ENCODE assay signal across 8 cellular contexts in genomic region chr14:91873476-91874265, GRCh38. TPM values are rescaled to one million over a fixed set of nuclear protein-coding genes. Genes with fewer than 3 reads are reported as not detected.
A peak's percentile ranks its signal among the peaks of the same experiment; 100 is the strongest.
DNase-seq lines count a peak whose midpoint lies in the region; ATAC-seq and TF ChIP-seq lines count a peak whose summit lies in the region.

No MANE protein-coding gene starts in this region.

- H3K9me3 ChIP-seq in OCI-LY3 (ENCODE audit: insufficient read depth, low read length): peaks cover 6% of the 10 kb centered on the region; the same call in 1 of the 2 replicates
- no peaks in the 10 kb centered on the region for H3K9me3 ChIP-seq in ascending aorta

- peaks cover 8% of the 10 kb centered on the region for H3K27me3 Mint-ChIP-seq in progenitor cell of endocrine pancreas

- no peaks in the 10 kb centered on the region for H4K20me1 ChIP-seq in OCI-LY3 (ENCODE audit: insufficient read depth, low read length)

- H3K4me1 Mint-ChIP-seq in progenitor cell of endocrine pancreas (ENCODE audit: low read depth): peaks cover 62% of the 10 kb centered on the region

- H3K36me3 ChIP-seq in OCI-LY3 (replicated peaks; ENCODE audit: low read depth, low read length) (no peaks in the 10 kb centered on the region), ascending aorta (peaks cover 74 to 77% of the 10 kb centered on the region in 2 donors)

- H3K27ac ChIP-seq in OCI-LY3 (ENCODE audit: low read length): no peak overlapping the region
- H3K27ac ChIP-seq in ascending aorta: peak overlapping the region; percentile 77 to 78
- no peak overlapping the region for H3K27ac ChIP-seq in substantia nigra (ENCODE audit: low read depth, low read length, poor library complexity, severe bottlenecking)

- no peak for DNase-seq in ascending aorta (ENCODE audit: low spot score in 2 of 2)
- peak; percentile 37 for DNase-seq in stimulated activated CD4-positive, alpha-beta T cell treated with anti-CD3 and anti-CD28 coated beads, Interleukin-4, amount 100 ng/mL, for 1 hour
- no peak for DNase-seq in amniotic stem cell (lab: John Stamatoyannopoulos, UW)
- DNase-seq in progenitor cell of endocrine pancreas (ENCODE audit: low spot score, unreplicated experiment): no peak
- DNase-seq in substantia nigra (lab: John Stamatoyannopoulos, UW): no peak

- H3K27ac Mint-ChIP-seq in progenitor cell of endocrine pancreas: no peak overlapping the region

- peaks cover 10% of the 10 kb centered on the region for H3K27me3 ChIP-seq in OCI-LY3 (ENCODE audit: low read depth, low read length)
- H3K27me3 ChIP-seq in ascending aorta: no peaks in the 10 kb centered on the region

- peak overlapping the region; percentile 48 for H3K4me2 ChIP-seq in OCI-LY3 (ENCODE audit: low read length)

- TF ChIP-seq CTCF in OCI-LY3 (IDR thresholded peaks at IDR 0.05; ENCODE audit: low read depth, low read length) (no peak), ascending aorta (IDR thresholded peaks at IDR 0.05) (no peak), progenitor cell of endocrine pancreas (IDR thresholded peaks at IDR 0.05; ENCODE audit: unreplicated experiment) (no peak)

- no peak overlapping the region for H3K4me3 Mint-ChIP-seq in progenitor cell of endocrine pancreas (ENCODE audit: low read depth)

- intact Hi-C loops in ascending aorta (cut with DNase I): loop anchor here (2.0 to 5.0 kb wide), 2 partner anchors 33 to 44 kb away; no protein-coding TSS in a partner anchor

- H3K4me3 ChIP-seq in OCI-LY3 (ENCODE audit: low read length) (no peak overlapping the region), ascending aorta (no peak overlapping the region)

- peaks cover 4% of the 10 kb centered on the region for H3K9me3 Mint-ChIP-seq in progenitor cell of endocrine pancreas (ENCODE audit: low read depth)

- peaks cover 4% of the 10 kb centered on the region for H3K36me3 Mint-ChIP-seq in progenitor cell of endocrine pancreas (ENCODE audit: insufficient read depth)

- ATAC-seq in GM18861 (IDR thresholded peaks at IDR 0.05; ENCODE audit: unreplicated experiment) (peak; percentile 60), HG02798 (IDR thresholded peaks at IDR 0.05; ENCODE audit: poor library complexity, unreplicated experiment) (peak; percentile 78)

- no peak overlapping the region for H2AFZ ChIP-seq in OCI-LY3 (ENCODE audit: low read depth, low read length)

- H3K4me1 ChIP-seq in OCI-LY3 (ENCODE audit: low read length) (peaks cover 39% of the 10 kb centered on the region), ascending aorta (peaks cover 13 to 20% of the 10 kb centered on the region in 2 donors)

- H3K9ac ChIP-seq in OCI-LY3 (ENCODE audit: low read length): no peak overlapping the region

- H3K79me2 ChIP-seq in OCI-LY3 (ENCODE audit: low read length): no peaks in the 10 kb centered on the region

RNA-seq across cellular contexts. Expression of gene TC2N, which starts 6.3 kb away (rescaled TPM):
- total RNA-seq in ascending aorta (37.8 TPM), progenitor cell of endocrine pancreas (36.6 and 38.5 TPM in 2 replicates)

Comparison
In these comparisons a context has a peak if more than half of its experiments do, and no peak if none do; other contexts are left out.
1. H3K27ac ChIP-seq: peak in ascending aorta (2 of 2); none in OCI-LY3 (single experiment) and substantia nigra (single experiment).